In the genomic region with DNA sequence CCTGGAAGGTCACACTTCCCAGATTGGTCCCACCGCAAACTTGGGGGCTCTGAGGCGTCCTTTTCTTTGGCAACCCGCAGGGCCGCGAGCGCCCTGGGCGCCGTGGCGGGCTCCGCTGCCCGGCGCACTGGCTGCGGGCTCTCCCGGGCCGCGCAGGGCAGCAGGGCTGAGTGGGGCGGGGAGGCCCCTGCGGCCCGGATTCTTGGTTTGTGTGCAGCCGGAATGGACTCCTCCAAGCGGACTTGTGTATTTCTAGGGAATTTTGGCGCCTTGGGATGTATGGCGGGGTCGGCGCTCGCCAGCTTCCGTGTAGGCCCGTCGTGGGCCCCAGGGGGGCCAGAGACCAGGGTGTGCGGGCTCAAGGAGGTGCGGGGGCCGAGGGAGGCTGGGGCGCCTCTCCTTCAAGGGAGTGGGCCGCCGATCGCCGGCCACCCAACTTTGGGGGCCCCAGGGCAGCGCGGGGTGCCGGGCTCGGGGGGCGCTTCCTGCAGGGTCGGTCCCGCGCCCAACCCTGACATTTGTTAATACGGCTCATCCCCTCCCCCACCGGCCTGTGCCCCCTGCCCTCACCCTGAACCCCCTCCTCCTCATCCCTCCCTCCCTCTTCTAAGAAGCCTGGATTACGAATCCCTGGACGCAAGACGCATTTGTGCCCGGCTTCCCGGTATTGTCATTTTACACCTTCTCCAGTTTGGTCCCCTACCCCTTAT, we compare ENCODE assay signal across 8 cellular contexts. TPM values are rescaled to one million over a fixed set of nuclear protein-coding genes. Genes with fewer than 3 reads are reported as not detected.
DNase-seq lines count a peak whose midpoint lies in the region; ATAC-seq and TF ChIP-seq lines count a peak whose summit lies in the region.

No MANE protein-coding gene starts in this region.

- H3K27ac Mint-ChIP-seq in chondrocyte (ENCODE audit: unreplicated experiment) (peak overlapping the region; percentile 100), type B pancreatic cell (peak overlapping the region; percentile 100)

- H3K4me3 ChIP-seq in AG10803 (ENCODE audit: low read length) = peak overlapping the region; percentile 90
- H3K4me3 ChIP-seq in LNCaP clone FGC (ENCODE audit: low read depth, low read length) = peak overlapping the region; percentile 67
- H3K4me3 ChIP-seq in lower lobe of right lung = peak overlapping the region; percentile 78

- H3K9me3 Mint-ChIP-seq in chondrocyte (ENCODE audit: low read depth) (no peaks in the 10 kb centered on the region), type B pancreatic cell (no peaks in the 10 kb centered on the region)

- no peaks in the 10 kb centered on the region for H3K36me3 ChIP-seq in lower lobe of right lung

- peak overlapping the region; percentile 87 for H3K4me3 Mint-ChIP-seq in chondrocyte (ENCODE audit: unreplicated experiment)
- peak overlapping the region; percentile 99 for H3K4me3 Mint-ChIP-seq in type B pancreatic cell

- DNase-seq in AG10803 (ENCODE audit: low read depth) (no peak), LNCaP clone FGC (ENCODE audit: low read depth) (no peak), chondrocyte (ENCODE audit: low spot score) (no peak), lower lobe of right lung (peak; percentile 49), type B pancreatic cell (ENCODE audit: extremely low spot score, unreplicated experiment) (no peak), GM13977 (ENCODE audit: low spot score) (no peak)

- H3K27me3 Mint-ChIP-seq in chondrocyte (ENCODE audit: low read depth) (no peaks in the 10 kb centered on the region), type B pancreatic cell (peaks cover 3% of the 10 kb centered on the region)

- H3K4me1 ChIP-seq in lower lobe of right lung = peaks cover 52% of the 10 kb centered on the region

- H3K9me3 ChIP-seq in lower lobe of right lung = no peaks in the 10 kb centered on the region

- TF ChIP-seq CTCF in AG10803 (conservative IDR thresholded peaks at IDR 0.05; ENCODE audit: low read length) = no peak
- no peak for TF ChIP-seq CTCF in LNCaP clone FGC (IDR thresholded peaks at IDR 0.05; ENCODE audit: control insufficient read depth, extremely low read depth, insufficient read depth)
- no peak for TF ChIP-seq CTCF in chondrocyte (IDR thresholded peaks at IDR 0.05)
- no peak for TF ChIP-seq CTCF in lower lobe of right lung (IDR thresholded peaks at IDR 0.05)
- TF ChIP-seq CTCF in type B pancreatic cell (conservative IDR thresholded peaks at IDR 0.05) = no peak
- no peak for TF ChIP-seq CTCF in GM13977 (IDR thresholded peaks at IDR 0.05; ENCODE audit: extremely low read depth, insufficient read depth, missing control alignments)

- H3K27me3 ChIP-seq in lower lobe of right lung (ENCODE audit: low read depth) = no peaks in the 10 kb centered on the region

- H3K36me3 Mint-ChIP-seq in chondrocyte (ENCODE audit: low read depth) (peaks cover 7% of the 10 kb centered on the region), type B pancreatic cell (peaks cover 6% of the 10 kb centered on the region)

- H3K27ac ChIP-seq in lower lobe of right lung = peak overlapping the region; percentile 90

- intact Hi-C loops in lower lobe of right lung (cut with DNase I) = no loop called here

- ATAC-seq in lower lobe of right lung = peak; percentile 58 to 63
- no peak for ATAC-seq in HG03457 (IDR thresholded peaks at IDR 0.05; ENCODE audit: unreplicated experiment)
- no peak for ATAC-seq in HG03442 (IDR thresholded peaks at IDR 0.05; ENCODE audit: unreplicated experiment)

- in situ Hi-C loops in GM13977 (cut with MboI; ENCODE audit: low pct_unique_long_range_greater_than_20kb, low sequenced_read_pairs, unreplicated experiment) = no loop called here

- H3K4me1 Mint-ChIP-seq in chondrocyte (ENCODE audit: low read depth) (peaks cover 52% of the 10 kb centered on the region), type B pancreatic cell (ENCODE audit: unreplicated experiment) (peaks cover 49% of the 10 kb centered on the region)

RNA-seq across cellular contexts. Expression of a gene that starts 2.4 kb away (rescaled TPM):
- total RNA-seq in chondrocyte (30.9 to 42.3 TPM (median 34.4 TPM) in 3 replicates), lower lobe of right lung (71.2 TPM), type B pancreatic cell (ENCODE audit: low replicate concordance) (25.1 and 39.7 TPM in 2 replicates)

Comparison
In these comparisons a context has a peak if more than half of its experiments do, and no peak if none do; other contexts are left out.
1. ATAC-seq: peak in lower lobe of right lung (2 of 2); none in HG03457 (single experiment) and HG03442 (single experiment).
2. Peak in every context shown above with its lines, with median percentiles within 50 percentile points of each other: H3K4me3 ChIP-seq.